8 cellular contexts compared by ENCODE assay signal in the genomic region with DNA sequence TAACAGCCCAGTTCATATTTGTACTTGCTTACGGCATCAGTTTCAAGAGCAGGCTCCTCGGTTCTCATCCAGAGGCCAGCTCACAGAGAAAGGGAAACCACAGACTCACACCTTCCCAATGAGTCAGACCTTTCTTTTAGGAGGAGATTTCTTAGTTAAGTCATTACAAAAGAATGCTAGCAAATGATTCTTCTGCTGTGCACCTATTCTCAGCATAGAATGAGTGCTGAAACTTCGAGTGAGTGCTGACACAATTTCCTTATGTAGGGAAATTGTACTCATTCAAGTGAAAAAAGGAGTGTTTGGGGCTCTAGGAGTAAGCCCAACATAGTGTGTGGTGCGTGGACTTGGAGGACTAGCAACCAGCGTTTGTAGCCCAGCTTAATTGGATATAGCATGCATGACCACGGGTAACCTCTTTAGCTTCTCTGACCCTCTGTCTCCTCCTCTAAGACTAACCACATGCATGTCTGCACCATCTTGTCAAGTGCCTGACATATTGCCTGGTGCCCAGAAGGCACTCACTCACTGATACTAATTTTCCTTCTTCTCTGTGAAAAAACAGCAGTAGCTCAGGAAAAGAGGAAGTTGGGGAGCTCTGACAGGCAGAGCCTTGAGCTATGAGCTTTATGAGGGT.
DNase-seq lines count a peak whose midpoint lies in the region; ATAC-seq, FAIRE-seq and TF ChIP-seq lines count a peak whose summit lies in the region.

No MANE protein-coding gene starts in this region.

- no peak overlapping the region for H2BK20ac ChIP-seq in H1 (ENCODE audit: low read length)

- H2BK12ac ChIP-seq in H1 (ENCODE audit: low read depth, low read length): peak overlapping the region; percentile 61; the same call in 1 of the 2 replicates

- H3K4me1 Mint-ChIP-seq in CD14-positive monocyte: peaks cover 59% of the 10 kb centered on the region

- H3K18ac ChIP-seq in H1 (ENCODE audit: extremely low read depth, low read length): peak overlapping the region; percentile 34; the same call in 1 of the 2 replicates

- H2AFZ ChIP-seq in H1 (ENCODE audit: low read length): no peak overlapping the region

- no peaks in the 10 kb centered on the region; a peak in 1 of 7 replicates for H3K27me3 ChIP-seq in H1 (replicated peaks in 1 of 4; ENCODE audit: control insufficient read depth in 3 of 4, extremely low read depth in 1 of 4, insufficient read depth in 3 of 4, low read length in 3 of 4)

- H2BK15ac ChIP-seq in H1 (ENCODE audit: low read length): no peak overlapping the region

- H3K27ac Mint-ChIP-seq in CD14-positive monocyte: peak overlapping the region; percentile 85 to 95 (median 93)

- no peaks in the 10 kb centered on the region for H3K9me3 ChIP-seq in H1 (ENCODE audit: insufficient read depth in 2 of 2, low read depth in 1 of 2, low read length in 1 of 2)

- H3K9ac ChIP-seq in H1 (replicated peaks in 1 of 4; ENCODE audit: extremely low read depth in 1 of 4, low read depth in 3 of 4, low read length in 3 of 4): no peak overlapping the region

- peaks cover 3 to 14% (median 5%) of the 10 kb centered on the region in 3 donors for H3K27me3 Mint-ChIP-seq in CD14-positive monocyte (ENCODE audit: low read depth in 3 of 3)

- no peak for TF ChIP-seq EP300 in H1 (IDR thresholded peaks at IDR 0.05; ENCODE audit: borderline replicate concordance in 1 of 2, low read depth in 2 of 2, low read length in 2 of 2)

- no peaks in the 10 kb centered on the region for H3K36me3 Mint-ChIP-seq in CD14-positive monocyte

- H3K9me3 Mint-ChIP-seq in CD14-positive monocyte: peaks cover 0 to 2% (median 0%) of the 10 kb centered on the region in 7 donors

- intact Hi-C loops in CD14-positive monocyte (cut with micrococcal nuclease): no loop called here

- no peak overlapping the region for H2BK5ac ChIP-seq in H1 (ENCODE audit: low read depth, low read length)

- POLR2A ChIA-PET in H1 (lab: Charles Lee; ENCODE audit: partially characterized antibody): no interaction called here

- H2AK5ac ChIP-seq in H1 (ENCODE audit: low read depth, low read length): no peak overlapping the region

- H3K23ac ChIP-seq in H1 (ENCODE audit: insufficient read length): no peak overlapping the region

- FAIRE-seq in H1 (lab: Jason Lieb, UNC): no peak

- peak; percentile 72 for DNase-seq in CD14-positive monocyte (ENCODE audit: low spot score)
- DNase-seq in T1000 (lab: John Stamatoyannopoulos, UW): peak; percentile 38
- DNase-seq in H1 (ENCODE audit: low read depth in 1 of 2, low spot score in 2 of 2): peak in 1 of 2 experiments; percentile 23
- DNase-seq in retina: peak; percentile 39
- no peak for DNase-seq in GM19240 (ENCODE audit: insufficient read length, low spot score)
- no peak for DNase-seq in erythroblast (lab: John Stamatoyannopoulos, UW)

- H3K14ac ChIP-seq in H1 (ENCODE audit: insufficient read length): no peak overlapping the region

- TF ChIP-seq CTCF in CD14-positive monocyte (IDR thresholded peaks at IDR 0.05): no peak
- no peak for TF ChIP-seq CTCF in H1 (IDR thresholded peaks at IDR 0.05; ENCODE audit: control extremely low read depth in 1 of 3, insufficient read depth in 1 of 3, low read depth in 1 of 3, low read length in 3 of 3)

- no peak overlapping the region for H4K8ac ChIP-seq in H1 (ENCODE audit: extremely low read depth, insufficient read depth, low read length)

- H3K27ac ChIP-seq in H1 (ENCODE audit: low read depth, low read length): no peak overlapping the region

- H3K4ac ChIP-seq in H1 (replicated peaks; ENCODE audit: insufficient read length, low read depth, low read length): no peak overlapping the region

- no peak overlapping the region for H3K4me3 ChIP-seq in H1 (ENCODE audit: extremely low read depth in 1 of 4, insufficient read depth in 2 of 4, low read depth in 3 of 4, low read length in 4 of 4)

- TF ChIP-seq POLR2A in H1 (IDR thresholded peaks at IDR 0.05; ENCODE audit: control extremely low read depth in 1 of 2, low read depth in 2 of 2, low read length in 2 of 2): no peak
- TF ChIP-seq POLR2A in erythroblast (IDR thresholded peaks at IDR 0.05; ENCODE audit: low read length): no peak

- 86% methylated on average over 6 of the region's 6 CpGs; no CpG with 5 or more reads in 1 of the 2 experiments for WGBS in H1 (ENCODE audit: extremely low coverage in 1 of 2, insufficient coverage in 1 of 2, insufficient read length in 1 of 2, insufficient replicate concordance in 2 of 2, low coverage in 1 of 2, low lambda C conversion rate in 2 of 2, missing lambda C conversion rate in 1 of 2), 2 experiments

- no peak overlapping the region for H2BK120ac ChIP-seq in H1 (replicated peaks; ENCODE audit: low read depth, low read length)

- no peaks in the 10 kb centered on the region for H3K36me3 ChIP-seq in H1 (ENCODE audit: control insufficient read depth in 2 of 4, insufficient read depth in 4 of 4, low read length in 3 of 4)

- no peaks in the 10 kb centered on the region for H3K79me2 ChIP-seq in H1 (ENCODE audit: control insufficient read depth in 1 of 2, insufficient read depth in 2 of 2, low read length in 2 of 2)

- no peak overlapping the region for H4K5ac ChIP-seq in H1 (ENCODE audit: insufficient read length, low read depth, low read length)

- H3K79me1 ChIP-seq in H1 (ENCODE audit: low read depth, low read length): no peaks in the 10 kb centered on the region

- H3K4me3 Mint-ChIP-seq in CD14-positive monocyte: peak overlapping the region in 1 of 2 donors; percentile 11

- no peak overlapping the region for H3K56ac ChIP-seq in H1 (replicated peaks; ENCODE audit: insufficient read length, low read depth, low read length)

- no peaks in the 10 kb centered on the region for H3K23me2 ChIP-seq in H1 (ENCODE audit: low read depth, low read length)

- H4K91ac ChIP-seq in H1 (replicated peaks; ENCODE audit: insufficient read length, low read length): no peak overlapping the region

- H3K4me2 ChIP-seq in H1 (ENCODE audit: insufficient read depth in 1 of 2, low read depth in 2 of 2, low read length in 2 of 2): no peak overlapping the region

- no peaks in the 10 kb centered on the region for H4K20me1 ChIP-seq in H1 (replicated peaks in 1 of 2; ENCODE audit: control insufficient read depth in 1 of 2, insufficient read depth in 2 of 2, low read length in 2 of 2)

- H3K4me1 ChIP-seq in H1 (replicated peaks in 1 of 4; ENCODE audit: control insufficient read depth in 3 of 4, insufficient read depth in 4 of 4, low read length in 3 of 4): peaks cover 0 to 9% (median 2%) of the 10 kb centered on the region in 4 experiments; a peak in 3 of 7 replicates

- no peak for TF ChIP-seq RAD21 in H1 (IDR thresholded peaks at IDR 0.05 in 1 of 2, conservative IDR thresholded peaks at IDR 0.05 in 1 of 2; ENCODE audit: low read depth in 2 of 2, low read length in 2 of 2)

- peak; percentile 56 for ATAC-seq in GM19452 (IDR thresholded peaks at IDR 0.05; ENCODE audit: unreplicated experiment)
- ATAC-seq in HG03460 (IDR thresholded peaks at IDR 0.05; ENCODE audit: unreplicated experiment): peak; percentile 47

- CTCF ChIA-PET in H1 (lab: Charles Lee; ENCODE audit: partially characterized antibody): interaction anchor here (0.9 to 24.1 kb wide), 8 partner anchors 13 to 517 kb away, joined by 3 to 493 read pairs (median 5); no protein-coding TSS in a partner anchor

TF ChIP-seq in H1, 55 proteins besides CTCF, POLR2A, EP300 and RAD21:
- TF ChIP-seq, protein P1, sequence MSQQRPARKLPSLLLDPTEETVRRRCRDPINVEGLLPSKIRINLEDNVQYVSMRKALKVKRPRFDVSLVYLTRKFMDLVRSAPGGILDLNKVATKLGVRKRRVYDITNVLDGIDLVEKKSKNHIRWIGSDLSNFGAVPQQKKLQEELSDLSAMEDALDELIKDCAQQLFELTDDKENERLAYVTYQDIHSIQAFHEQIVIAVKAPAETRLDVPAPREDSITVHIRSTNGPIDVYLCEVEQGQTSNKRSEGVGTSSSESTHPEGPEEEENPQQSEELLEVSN (IDR thresholded peaks at IDR 0.05): no peak
- TF ChIP-seq FOSL1 (IDR thresholded peaks at IDR 0.05; ENCODE audit: insufficient read depth, low read depth, low read length) (no peak), NRF1 (IDR thresholded peaks at IDR 0.05; ENCODE audit: low read depth, low read length) (no peak), SUZ12 (IDR thresholded peaks at IDR 0.05; ENCODE audit: low read length) (no peak)

Comparison
In these comparisons a context has a peak if more than half of its experiments do, and no peak if none do; other contexts are left out.
1. DNase-seq: peak in CD14-positive monocyte (single experiment), T1000 (single experiment) and retina (single experiment); none in GM19240 (single experiment) and erythroblast (0 of 2).